Comparison of ENCODE assay signal across 1 cellular context in the genomic region with DNA sequence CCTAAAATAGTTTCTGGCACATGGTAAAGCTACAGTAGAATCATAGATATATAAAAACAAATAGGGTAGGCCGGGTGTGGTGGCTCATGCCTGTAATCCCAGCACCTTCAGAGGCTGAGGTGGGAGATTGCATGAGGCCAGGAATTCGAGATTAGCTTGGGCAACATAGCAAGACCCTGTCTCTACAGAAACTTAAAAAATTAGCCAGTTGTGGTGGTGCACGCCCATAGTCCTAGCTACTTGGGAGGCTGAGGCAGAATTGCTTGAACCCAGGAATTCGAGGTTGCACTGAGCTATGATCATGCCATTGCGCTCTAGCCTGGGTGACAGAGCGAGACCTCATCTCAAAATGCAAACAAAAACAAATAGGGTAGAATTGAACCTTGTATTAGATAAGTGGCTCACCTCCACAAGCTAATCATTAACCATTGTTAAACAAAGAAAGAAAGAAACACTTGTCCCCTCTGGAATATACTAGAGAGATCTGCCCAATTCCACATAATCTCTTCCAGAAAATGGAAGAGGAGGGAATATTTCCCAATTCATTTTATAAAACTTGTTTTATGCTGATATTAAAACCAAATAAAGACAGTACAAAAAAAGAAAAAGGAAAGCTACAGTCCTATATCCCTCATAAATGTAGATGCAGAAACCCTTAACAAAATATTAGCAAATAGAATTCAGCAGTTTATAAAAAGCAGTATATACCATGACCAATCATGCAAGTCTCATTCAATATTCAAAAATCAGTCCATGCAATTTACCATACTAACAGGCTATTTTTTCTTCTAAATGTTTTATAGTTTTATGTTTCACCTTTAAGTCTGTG.
A peak's percentile ranks its signal among the peaks of the same experiment; 100 is the strongest.
TF ChIP-seq lines count a peak whose summit lies in the region.

No MANE protein-coding gene starts in this region.

TF ChIP-seq in HepG2, 621 proteins besides CTCF, POLR2A, EP300 and RAD21 (continued from another document and continues in another):
- TF ChIP-seq, protein P1, sequence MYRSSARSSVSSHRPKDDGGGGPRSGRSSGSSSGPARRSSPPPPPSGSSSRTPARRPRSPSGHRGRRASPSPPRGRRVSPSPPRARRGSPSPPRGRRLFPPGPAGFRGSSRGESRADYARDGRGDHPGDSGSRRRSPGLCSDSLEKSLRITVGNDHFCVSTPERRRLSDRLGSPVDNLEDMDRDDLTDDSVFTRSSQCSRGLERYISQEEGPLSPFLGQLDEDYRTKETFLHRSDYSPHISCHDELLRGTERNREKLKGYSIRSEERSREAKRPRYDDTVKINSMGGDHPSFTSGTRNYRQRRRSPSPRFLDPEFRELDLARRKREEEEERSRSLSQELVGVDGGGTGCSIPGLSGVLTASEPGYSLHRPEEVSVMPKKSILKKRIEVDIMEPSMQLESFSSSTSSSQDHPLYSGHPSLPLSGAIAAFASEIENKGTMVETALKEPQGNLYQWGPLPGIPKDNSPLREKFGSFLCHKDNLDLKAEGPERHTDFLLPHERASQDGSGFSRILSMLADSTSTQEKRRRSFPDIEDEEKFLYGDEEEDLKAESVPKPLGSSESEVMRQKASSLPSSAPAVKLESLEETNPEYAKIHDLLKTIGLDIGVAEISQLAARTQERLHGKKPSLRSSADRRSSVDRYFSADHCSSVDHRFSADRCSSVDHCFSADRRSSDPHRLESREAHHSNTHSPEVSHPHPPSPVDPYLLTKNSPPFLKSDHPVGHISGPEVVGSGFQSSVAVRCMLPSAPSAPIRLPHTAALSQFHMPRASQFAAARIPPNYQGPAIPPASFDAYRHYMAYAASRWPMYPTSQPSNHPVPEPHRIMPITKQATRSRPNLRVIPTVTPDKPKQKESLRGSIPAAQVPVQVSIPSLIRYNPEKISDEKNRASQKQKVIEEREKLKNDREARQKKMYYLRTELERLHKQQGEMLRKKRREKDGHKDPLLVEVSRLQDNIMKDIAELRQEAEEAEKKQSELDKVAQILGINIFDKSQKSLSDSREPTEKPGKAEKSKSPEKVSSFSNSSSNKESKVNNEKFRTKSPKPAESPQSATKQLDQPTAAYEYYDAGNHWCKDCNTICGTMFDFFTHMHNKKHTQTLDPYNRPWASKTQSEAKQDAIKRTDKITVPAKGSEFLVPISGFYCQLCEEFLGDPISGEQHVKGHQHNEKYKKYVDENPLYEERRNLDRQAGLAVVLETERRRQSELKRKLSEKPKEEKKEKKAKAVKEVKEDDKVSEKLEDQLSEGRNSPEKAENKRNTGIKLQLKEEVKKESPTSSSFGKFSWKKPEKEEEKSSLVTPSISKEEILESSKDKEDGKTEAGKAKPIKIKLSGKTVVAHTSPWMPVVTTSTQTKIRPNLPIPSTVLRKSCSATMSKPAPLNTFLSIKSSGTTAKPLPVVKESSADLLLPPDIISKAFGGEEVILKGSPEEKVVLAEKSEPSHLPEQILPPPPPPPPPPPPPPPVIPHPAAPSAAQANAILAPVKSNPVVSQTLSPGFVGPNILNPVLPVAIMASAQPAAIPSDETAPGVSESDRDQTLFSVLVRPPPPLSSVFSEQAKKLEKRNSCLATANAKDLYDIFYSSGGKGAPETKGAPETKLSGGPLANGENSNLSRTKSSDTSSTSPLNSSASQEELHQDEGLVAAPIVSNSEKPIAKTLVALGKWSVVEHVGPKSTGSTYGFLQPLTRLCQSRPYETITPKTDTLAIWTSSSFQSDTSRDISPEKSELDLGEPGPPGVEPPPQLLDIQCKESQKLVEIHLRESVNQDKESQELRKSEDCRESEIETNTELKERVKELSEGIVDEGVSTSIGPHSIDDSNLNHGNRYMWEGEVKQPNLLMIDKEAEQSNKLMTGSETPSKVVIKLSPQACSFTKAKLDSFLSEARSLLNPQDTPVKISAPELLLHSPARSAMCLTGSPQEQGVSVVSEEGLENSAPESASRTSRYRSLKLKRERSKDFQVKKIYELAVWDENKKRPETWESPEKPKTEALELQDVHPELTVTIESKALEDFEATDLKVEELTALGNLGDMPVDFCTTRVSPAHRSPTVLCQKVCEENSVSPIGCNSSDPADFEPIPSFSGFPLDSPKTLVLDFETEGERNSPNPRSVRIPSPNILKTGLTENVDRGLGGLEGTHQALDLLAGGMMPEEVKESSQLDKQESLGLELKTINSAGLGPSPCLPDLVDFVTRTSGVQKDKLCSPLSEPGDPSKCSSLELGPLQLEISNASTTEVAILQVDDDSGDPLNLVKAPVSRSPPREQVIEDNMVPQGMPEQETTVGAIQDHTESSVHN (CRISPR knock-in tag; IDR thresholded peaks at IDR 0.05), result no peak
- TF ChIP-seq CAMTA2 (CRISPR knock-in tag; IDR thresholded peaks at IDR 0.05; ENCODE audit: borderline replicate concordance) (no peak), ZNF782 (CRISPR knock-in tag; IDR thresholded peaks at IDR 0.05; ENCODE audit: borderline replicate concordance) (peak; percentile 69; the same call in 1 of the 2 replicates), MYC (CRISPR knock-in tag; IDR thresholded peaks at IDR 0.05; ENCODE audit: borderline replicate concordance) (no peak; the same call in 1 of the 2 replicates), SMAD3 (CRISPR knock-in tag; IDR thresholded peaks at IDR 0.05) (peak; percentile 95), TCF7 (IDR thresholded peaks at IDR 0.05; ENCODE audit: low read depth) (no peak), FOSL2 (CRISPR knock-in tag; IDR thresholded peaks at IDR 0.05) (peak; percentile 85), ZBTB21 (CRISPR knock-in tag; IDR thresholded peaks at IDR 0.05) (peak; percentile 31; the same call in 1 of the 2 replicates), ZNF883 (CRISPR knock-in tag; IDR thresholded peaks at IDR 0.05; ENCODE audit: not compliant biosample characterization) (no peak), SOX6 (IDR thresholded peaks at IDR 0.05) (no peak), SOX6 (CRISPR knock-in tag; IDR thresholded peaks at IDR 0.05) (peak; percentile 90), ELF3 (CRISPR knock-in tag; IDR thresholded peaks at IDR 0.05) (peak; percentile 74), TRIM24 (CRISPR knock-in tag; IDR thresholded peaks at IDR 0.05) (no peak), ZNF777 (CRISPR knock-in tag; IDR thresholded peaks at IDR 0.05) (no peak)
- TF ChIP-seq, protein P2, sequence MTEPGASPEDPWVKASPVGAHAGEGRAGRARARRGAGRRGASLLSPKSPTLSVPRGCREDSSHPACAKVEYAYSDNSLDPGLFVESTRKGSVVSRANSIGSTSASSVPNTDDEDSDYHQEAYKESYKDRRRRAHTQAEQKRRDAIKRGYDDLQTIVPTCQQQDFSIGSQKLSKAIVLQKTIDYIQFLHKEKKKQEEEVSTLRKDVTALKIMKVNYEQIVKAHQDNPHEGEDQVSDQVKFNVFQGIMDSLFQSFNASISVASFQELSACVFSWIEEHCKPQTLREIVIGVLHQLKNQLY (CRISPR knock-in tag; IDR thresholded peaks at IDR 0.05), result peak; percentile 79
- TF ChIP-seq, protein P3, sequence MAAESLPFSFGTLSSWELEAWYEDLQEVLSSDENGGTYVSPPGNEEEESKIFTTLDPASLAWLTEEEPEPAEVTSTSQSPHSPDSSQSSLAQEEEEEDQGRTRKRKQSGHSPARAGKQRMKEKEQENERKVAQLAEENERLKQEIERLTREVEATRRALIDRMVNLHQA (CRISPR knock-in tag; IDR thresholded peaks at IDR 0.05), result no peak
- TF ChIP-seq, protein P4, sequence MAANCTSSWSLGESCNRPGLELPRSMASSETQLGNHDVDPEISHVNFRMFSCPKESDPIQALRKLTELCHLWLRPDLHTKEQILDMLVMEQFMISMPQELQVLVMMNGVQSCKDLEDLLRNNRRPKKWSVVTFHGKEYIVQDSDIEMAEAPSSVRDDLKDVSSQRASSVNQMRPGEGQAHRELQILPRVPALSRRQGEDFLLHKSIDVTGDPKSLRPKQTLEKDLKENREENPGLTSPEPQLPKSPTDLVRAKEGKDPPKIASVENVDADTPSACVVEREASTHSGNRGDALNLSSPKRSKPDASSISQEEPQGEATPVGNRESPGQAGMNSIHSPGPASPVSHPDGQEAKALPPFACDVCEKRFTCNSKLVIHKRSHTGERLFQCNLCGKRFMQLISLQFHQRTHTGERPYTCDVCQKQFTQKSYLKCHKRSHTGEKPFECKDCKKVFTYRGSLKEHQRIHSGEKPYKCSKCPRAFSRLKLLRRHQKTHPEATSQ (CRISPR knock-in tag; IDR thresholded peaks at IDR 0.05; ENCODE audit: borderline replicate concordance), result peak; percentile 83; the same call in 1 of the 2 replicates
- TF ChIP-seq, protein P5, sequence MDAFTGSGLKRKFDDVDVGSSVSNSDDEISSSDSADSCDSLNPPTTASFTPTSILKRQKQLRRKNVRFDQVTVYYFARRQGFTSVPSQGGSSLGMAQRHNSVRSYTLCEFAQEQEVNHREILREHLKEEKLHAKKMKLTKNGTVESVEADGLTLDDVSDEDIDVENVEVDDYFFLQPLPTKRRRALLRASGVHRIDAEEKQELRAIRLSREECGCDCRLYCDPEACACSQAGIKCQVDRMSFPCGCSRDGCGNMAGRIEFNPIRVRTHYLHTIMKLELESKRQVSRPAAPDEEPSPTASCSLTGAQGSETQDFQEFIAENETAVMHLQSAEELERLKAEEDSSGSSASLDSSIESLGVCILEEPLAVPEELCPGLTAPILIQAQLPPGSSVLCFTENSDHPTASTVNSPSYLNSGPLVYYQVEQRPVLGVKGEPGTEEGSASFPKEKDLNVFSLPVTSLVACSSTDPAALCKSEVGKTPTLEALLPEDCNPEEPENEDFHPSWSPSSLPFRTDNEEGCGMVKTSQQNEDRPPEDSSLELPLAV (CRISPR knock-in tag; conservative IDR thresholded peaks at IDR 0.05; ENCODE audit: low read depth), result no peak
- TF ChIP-seq, protein P6, sequence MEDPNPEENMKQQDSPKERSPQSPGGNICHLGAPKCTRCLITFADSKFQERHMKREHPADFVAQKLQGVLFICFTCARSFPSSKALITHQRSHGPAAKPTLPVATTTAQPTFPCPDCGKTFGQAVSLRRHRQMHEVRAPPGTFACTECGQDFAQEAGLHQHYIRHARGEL (CRISPR knock-in tag; IDR thresholded peaks at IDR 0.05), result no peak
- TF ChIP-seq, protein P7, sequence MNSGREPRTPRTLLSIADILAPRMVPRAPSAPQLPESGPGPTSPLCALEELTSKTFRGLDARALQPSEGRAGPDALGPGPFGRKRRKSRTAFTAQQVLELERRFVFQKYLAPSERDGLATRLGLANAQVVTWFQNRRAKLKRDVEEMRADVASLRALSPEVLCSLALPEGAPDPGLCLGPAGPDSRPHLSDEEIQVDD (CRISPR knock-in tag; IDR thresholded peaks at IDR 0.05; ENCODE audit: borderline replicate concordance), result no peak
- TF ChIP-seq, protein P8, sequence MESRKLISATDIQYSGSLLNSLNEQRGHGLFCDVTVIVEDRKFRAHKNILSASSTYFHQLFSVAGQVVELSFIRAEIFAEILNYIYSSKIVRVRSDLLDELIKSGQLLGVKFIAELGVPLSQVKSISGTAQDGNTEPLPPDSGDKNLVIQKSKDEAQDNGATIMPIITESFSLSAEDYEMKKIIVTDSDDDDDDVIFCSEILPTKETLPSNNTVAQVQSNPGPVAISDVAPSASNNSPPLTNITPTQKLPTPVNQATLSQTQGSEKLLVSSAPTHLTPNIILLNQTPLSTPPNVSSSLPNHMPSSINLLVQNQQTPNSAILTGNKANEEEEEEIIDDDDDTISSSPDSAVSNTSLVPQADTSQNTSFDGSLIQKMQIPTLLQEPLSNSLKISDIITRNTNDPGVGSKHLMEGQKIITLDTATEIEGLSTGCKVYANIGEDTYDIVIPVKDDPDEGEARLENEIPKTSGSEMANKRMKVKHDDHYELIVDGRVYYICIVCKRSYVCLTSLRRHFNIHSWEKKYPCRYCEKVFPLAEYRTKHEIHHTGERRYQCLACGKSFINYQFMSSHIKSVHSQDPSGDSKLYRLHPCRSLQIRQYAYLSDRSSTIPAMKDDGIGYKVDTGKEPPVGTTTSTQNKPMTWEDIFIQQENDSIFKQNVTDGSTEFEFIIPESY (CRISPR knock-in tag; IDR thresholded peaks at IDR 0.05), result peak; percentile 53; the same call in 1 of the 2 replicates
- TF ChIP-seq, protein P9, sequence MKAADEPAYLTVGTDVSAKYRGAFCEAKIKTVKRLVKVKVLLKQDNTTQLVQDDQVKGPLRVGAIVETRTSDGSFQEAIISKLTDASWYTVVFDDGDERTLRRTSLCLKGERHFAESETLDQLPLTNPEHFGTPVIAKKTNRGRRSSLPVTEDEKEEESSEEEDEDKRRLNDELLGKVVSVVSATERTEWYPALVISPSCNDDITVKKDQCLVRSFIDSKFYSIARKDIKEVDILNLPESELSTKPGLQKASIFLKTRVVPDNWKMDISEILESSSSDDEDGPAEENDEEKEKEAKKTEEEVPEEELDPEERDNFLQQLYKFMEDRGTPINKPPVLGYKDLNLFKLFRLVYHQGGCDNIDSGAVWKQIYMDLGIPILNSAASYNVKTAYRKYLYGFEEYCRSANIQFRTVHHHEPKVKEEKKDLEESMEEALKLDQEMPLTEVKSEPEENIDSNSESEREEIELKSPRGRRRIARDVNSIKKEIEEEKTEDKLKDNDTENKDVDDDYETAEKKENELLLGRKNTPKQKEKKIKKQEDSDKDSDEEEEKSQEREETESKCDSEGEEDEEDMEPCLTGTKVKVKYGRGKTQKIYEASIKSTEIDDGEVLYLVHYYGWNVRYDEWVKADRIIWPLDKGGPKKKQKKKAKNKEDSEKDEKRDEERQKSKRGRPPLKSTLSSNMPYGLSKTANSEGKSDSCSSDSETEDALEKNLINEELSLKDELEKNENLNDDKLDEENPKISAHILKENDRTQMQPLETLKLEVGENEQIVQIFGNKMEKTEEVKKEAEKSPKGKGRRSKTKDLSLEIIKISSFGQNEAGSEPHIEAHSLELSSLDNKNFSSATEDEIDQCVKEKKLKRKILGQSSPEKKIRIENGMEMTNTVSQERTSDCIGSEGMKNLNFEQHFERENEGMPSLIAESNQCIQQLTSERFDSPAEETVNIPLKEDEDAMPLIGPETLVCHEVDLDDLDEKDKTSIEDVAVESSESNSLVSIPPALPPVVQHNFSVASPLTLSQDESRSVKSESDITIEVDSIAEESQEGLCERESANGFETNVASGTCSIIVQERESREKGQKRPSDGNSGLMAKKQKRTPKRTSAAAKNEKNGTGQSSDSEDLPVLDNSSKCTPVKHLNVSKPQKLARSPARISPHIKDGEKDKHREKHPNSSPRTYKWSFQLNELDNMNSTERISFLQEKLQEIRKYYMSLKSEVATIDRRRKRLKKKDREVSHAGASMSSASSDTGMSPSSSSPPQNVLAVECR (CRISPR knock-in tag; IDR thresholded peaks at IDR 0.05; ENCODE audit: borderline replicate concordance), result peak; percentile 49; the same call in 1 of the 2 replicates
- TF ChIP-seq, protein P10, sequence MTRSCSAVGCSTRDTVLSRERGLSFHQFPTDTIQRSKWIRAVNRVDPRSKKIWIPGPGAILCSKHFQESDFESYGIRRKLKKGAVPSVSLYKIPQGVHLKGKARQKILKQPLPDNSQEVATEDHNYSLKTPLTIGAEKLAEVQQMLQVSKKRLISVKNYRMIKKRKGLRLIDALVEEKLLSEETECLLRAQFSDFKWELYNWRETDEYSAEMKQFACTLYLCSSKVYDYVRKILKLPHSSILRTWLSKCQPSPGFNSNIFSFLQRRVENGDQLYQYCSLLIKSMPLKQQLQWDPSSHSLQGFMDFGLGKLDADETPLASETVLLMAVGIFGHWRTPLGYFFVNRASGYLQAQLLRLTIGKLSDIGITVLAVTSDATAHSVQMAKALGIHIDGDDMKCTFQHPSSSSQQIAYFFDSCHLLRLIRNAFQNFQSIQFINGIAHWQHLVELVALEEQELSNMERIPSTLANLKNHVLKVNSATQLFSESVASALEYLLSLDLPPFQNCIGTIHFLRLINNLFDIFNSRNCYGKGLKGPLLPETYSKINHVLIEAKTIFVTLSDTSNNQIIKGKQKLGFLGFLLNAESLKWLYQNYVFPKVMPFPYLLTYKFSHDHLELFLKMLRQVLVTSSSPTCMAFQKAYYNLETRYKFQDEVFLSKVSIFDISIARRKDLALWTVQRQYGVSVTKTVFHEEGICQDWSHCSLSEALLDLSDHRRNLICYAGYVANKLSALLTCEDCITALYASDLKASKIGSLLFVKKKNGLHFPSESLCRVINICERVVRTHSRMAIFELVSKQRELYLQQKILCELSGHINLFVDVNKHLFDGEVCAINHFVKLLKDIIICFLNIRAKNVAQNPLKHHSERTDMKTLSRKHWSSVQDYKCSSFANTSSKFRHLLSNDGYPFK (CRISPR knock-in tag; IDR thresholded peaks at IDR 0.05; ENCODE audit: borderline replicate concordance), result no peak
